Comparison of ENCODE assay signal across 8 cellular contexts in genomic region chrX:2609431-2610238, GRCh38.
DNase-seq lines count a peak whose midpoint lies in the region; ATAC-seq and TF ChIP-seq lines count a peak whose summit lies in the region.

No MANE protein-coding gene starts in this region.

- H3K79me2 ChIP-seq in MM.1S (ENCODE audit: low read length) (peaks cover 13% of the 10 kb centered on the region), osteoblast (ENCODE audit: insufficient read depth, low read length) (no peaks in the 10 kb centered on the region)

- H3K9ac ChIP-seq in MM.1S (ENCODE audit: low read length): peak overlapping the region; percentile 50; the same call in 1 of the 2 replicates

- no peaks in the 10 kb centered on the region for H4K20me1 ChIP-seq in MM.1S (ENCODE audit: insufficient read depth, low read length)
- H4K20me1 ChIP-seq in osteoblast (ENCODE audit: insufficient read depth, low read length): no peaks in the 10 kb centered on the region

- H3K27ac ChIP-seq in left ventricle myocardium inferior (replicated peaks) (peak overlapping the region; percentile 87), MM.1S (ENCODE audit: low read length) (no peak overlapping the region), osteoblast (ENCODE audit: low read depth, low read length) (no peak overlapping the region)

- no peaks in the 10 kb centered on the region for H3F3A ChIP-seq in MM.1S (ENCODE audit: insufficient read depth, low read length)

- no peaks in the 10 kb centered on the region for H3K9me2 ChIP-seq in MM.1S (replicated peaks; ENCODE audit: insufficient read depth, low read length)

- H3K27ac Mint-ChIP-seq in endothelial cell (ENCODE audit: unreplicated experiment): no peak overlapping the region

- DNase-seq in left ventricle myocardium inferior (no peak), Right ventricle myocardium inferior (ENCODE audit: missing footprints) (no peak), MM.1S (peak; percentile 11), endothelial cell (ENCODE audit: low spot score) (no peak), osteoblast (ENCODE audit: insufficient read length, low spot score, missing footprints) (no peak), Kasumi-1 (lab: John Stamatoyannopoulos, UW) (no peak), NCI-H69 (lab: John Stamatoyannopoulos, UW) (no peak)

- peak overlapping the region; percentile 92 for H3K4me3 Mint-ChIP-seq in endothelial cell (ENCODE audit: unreplicated experiment)

- ATAC-seq in Right ventricle myocardium inferior: no peak
- no peak for ATAC-seq in GM19397 (IDR thresholded peaks at IDR 0.05; ENCODE audit: unreplicated experiment)

- peak overlapping the region; percentile 53; the same call in 1 of the 2 replicates for H2AFZ ChIP-seq in MM.1S (ENCODE audit: low read length)
- H2AFZ ChIP-seq in osteoblast (ENCODE audit: low read length): peak overlapping the region; percentile 63

- H3K9me3 ChIP-seq in left ventricle myocardium inferior (replicated peaks): no peaks in the 10 kb centered on the region
- H3K9me3 ChIP-seq in MM.1S (replicated peaks; ENCODE audit: insufficient read depth, low read length): no peaks in the 10 kb centered on the region
- H3K9me3 ChIP-seq in osteoblast (ENCODE audit: low read depth, low read length): no peaks in the 10 kb centered on the region

- peak overlapping the region; percentile 40; the same call in 1 of the 2 replicates for H3K4me2 ChIP-seq in MM.1S (ENCODE audit: low read depth, low read length)
- H3K4me2 ChIP-seq in osteoblast (ENCODE audit: insufficient read depth, low read length): peak overlapping the region; percentile 91

- H3K4me1 ChIP-seq in left ventricle myocardium inferior (peaks cover 30% of the 10 kb centered on the region), MM.1S (ENCODE audit: low read length) (no peaks in the 10 kb centered on the region), osteoblast (ENCODE audit: insufficient read depth, low read length) (peaks cover 10% of the 10 kb centered on the region)

- TF ChIP-seq CTCF in left ventricle myocardium inferior (IDR thresholded peaks at IDR 0.05; ENCODE audit: borderline replicate concordance) (peak; percentile 46), MM.1S (IDR thresholded peaks at IDR 0.05; ENCODE audit: low read length) (no peak), endothelial cell (IDR thresholded peaks at IDR 0.05; ENCODE audit: unreplicated experiment) (no peak), osteoblast (IDR thresholded peaks at IDR 0.05; ENCODE audit: extremely low read depth, low read depth, low read length) (no peak)

- H3K27me3 Mint-ChIP-seq in endothelial cell (ENCODE audit: unreplicated experiment): peaks cover 11% of the 10 kb centered on the region

- peaks cover 18% of the 10 kb centered on the region for H3K4me1 Mint-ChIP-seq in endothelial cell (ENCODE audit: unreplicated experiment)

- H3K36me3 ChIP-seq in left ventricle myocardium inferior (peaks cover 3% of the 10 kb centered on the region), MM.1S (replicated peaks; ENCODE audit: insufficient read depth, low read length) (no peaks in the 10 kb centered on the region), osteoblast (ENCODE audit: insufficient read depth, low read length) (no peaks in the 10 kb centered on the region)

- H3K4me3 ChIP-seq in left ventricle myocardium inferior (peak overlapping the region; percentile 96), MM.1S (ENCODE audit: low read length) (peak overlapping the region; percentile 79), osteoblast (ENCODE audit: insufficient read depth, low read length) (peak overlapping the region; percentile 87)

- H3K36me3 Mint-ChIP-seq in endothelial cell (ENCODE audit: low read depth, unreplicated experiment): peaks cover 9% of the 10 kb centered on the region

- H3K27me3 ChIP-seq in left ventricle myocardium inferior (ENCODE audit: low read depth) (no peaks in the 10 kb centered on the region), MM.1S (replicated peaks; ENCODE audit: insufficient read depth, low read length) (no peaks in the 10 kb centered on the region), osteoblast (ENCODE audit: insufficient read depth, low read length) (no peaks in the 10 kb centered on the region)

- intact Hi-C loops in left ventricle myocardium inferior (cut with micrococcal nuclease): no loop called here
- intact Hi-C loops in Right ventricle myocardium inferior (cut with DNase I): loop anchor here (5.0 kb wide), 3 partner anchors 83 to 1217 kb away; partner anchors contain the start of genes ASMTL, CD99 and SLC25A6

- H3K9me3 Mint-ChIP-seq in endothelial cell (ENCODE audit: unreplicated experiment): peaks cover 8% of the 10 kb centered on the region
